8 cellular contexts compared by ENCODE assay signal in genomic region chr3:140941434-140942220, GRCh38. TPM values are rescaled to one million over a fixed set of nuclear protein-coding genes. Genes with fewer than 3 reads are reported as not detected.
DNase-seq lines count a peak whose midpoint lies in the region; ATAC-seq and TF ChIP-seq lines count a peak whose summit lies in the region.

Gene SLC25A36 (plus strand): TSS chr3:140941836. CDS start chr3:140942055, 219 bp downstream.

- TF ChIP-seq CTCF in GM10248 (IDR thresholded peaks at IDR 0.05; ENCODE audit: control extremely low read depth, extremely low read depth, low read depth, missing control alignments) (no peak), glutamatergic neuron (IDR thresholded peaks at IDR 0.05; ENCODE audit: partially characterized antibody, unreplicated experiment) (no peak), osteoblast (IDR thresholded peaks at IDR 0.05; ENCODE audit: extremely low read depth, low read depth, low read length) (no peak), thoracic aorta (IDR thresholded peaks at IDR 0.05) (no peak)

- H3K27ac ChIP-seq in osteoblast (ENCODE audit: low read depth, low read length) (peak within 1 kb of the TSS; percentile 92), thoracic aorta (peak within 1 kb of the TSS; percentile 96 to 98)

- H3K27me3 ChIP-seq in osteoblast (ENCODE audit: insufficient read depth, low read length) = no peaks in the 10 kb centered on the region
- no peaks in the 10 kb centered on the region for H3K27me3 ChIP-seq in thoracic aorta (replicated peaks; ENCODE audit: insufficient read depth)

- H2AFZ ChIP-seq in osteoblast (ENCODE audit: low read length) = peak within 1 kb of the TSS; percentile 96

- H3K4me3 ChIP-seq in osteoblast (ENCODE audit: insufficient read depth, low read length) = peak within 1 kb of the TSS; percentile 93
- peak within 1 kb of the TSS; percentile 86 for H3K4me3 ChIP-seq in thoracic aorta

- H4K20me1 ChIP-seq in osteoblast (ENCODE audit: insufficient read depth, low read length) = peaks cover 23% of the 10 kb centered on the region

- H3K9me3 ChIP-seq in osteoblast (ENCODE audit: low read depth, low read length) = no peaks in the 10 kb centered on the region
- no peaks in the 10 kb centered on the region for H3K9me3 ChIP-seq in thoracic aorta

- H3K27me3 Mint-ChIP-seq in activated naive CD8-positive, alpha-beta T cell = no peaks in the 10 kb centered on the region
- peaks cover 10% of the 10 kb centered on the region for H3K27me3 Mint-ChIP-seq in glutamatergic neuron (ENCODE audit: unreplicated experiment)

- H3K79me2 ChIP-seq in osteoblast (ENCODE audit: insufficient read depth, low read length) = peaks cover 45% of the 10 kb centered on the region

- peak; percentile 95 for DNase-seq in GM10248 (ENCODE audit: extremely low spot score)
- DNase-seq in NCI-H1105 (lab: John Stamatoyannopoulos, UW) = peak; percentile 100
- DNase-seq in SKM-1 treated with dmso at 0.1 percent for 144 hours (lab: John Stamatoyannopoulos, UW; ENCODE audit: unreplicated experiment) = peak; percentile 97
- peak; percentile 96 for DNase-seq in glutamatergic neuron
- peak; percentile 97 for DNase-seq in osteoblast (ENCODE audit: insufficient read length, low spot score, missing footprints)
- peak; percentile 93 for DNase-seq in thoracic aorta (ENCODE audit: low spot score)

- H3K36me3 Mint-ChIP-seq in activated naive CD8-positive, alpha-beta T cell = no peaks in the 10 kb centered on the region
- no peaks in the 10 kb centered on the region for H3K36me3 Mint-ChIP-seq in glutamatergic neuron (ENCODE audit: unreplicated experiment)

- H3K4me1 ChIP-seq in osteoblast (ENCODE audit: insufficient read depth, low read length) (peaks cover 17% of the 10 kb centered on the region), thoracic aorta (ENCODE audit: control insufficient read depth in 1 of 2, low read depth in 2 of 2) (peaks cover 19 to 37% of the 10 kb centered on the region in 2 donors)

- peak within 1 kb of the TSS; percentile 95 for H3K27ac Mint-ChIP-seq in activated naive CD8-positive, alpha-beta T cell
- peak within 1 kb of the TSS; percentile 98 for H3K27ac Mint-ChIP-seq in glutamatergic neuron (ENCODE audit: unreplicated experiment)

- no peaks in the 10 kb centered on the region for H3K9me3 Mint-ChIP-seq in activated naive CD8-positive, alpha-beta T cell (ENCODE audit: low read depth)
- H3K9me3 Mint-ChIP-seq in glutamatergic neuron (ENCODE audit: unreplicated experiment) = peaks cover 11% of the 10 kb centered on the region

- POLR2A ChIA-PET in GM10248 (lab: Yijun Ruan, JAX) = no interaction called here

- H3K4me1 Mint-ChIP-seq in activated naive CD8-positive, alpha-beta T cell (ENCODE audit: low read depth) = peaks cover 42% of the 10 kb centered on the region
- peaks cover 24% of the 10 kb centered on the region for H3K4me1 Mint-ChIP-seq in glutamatergic neuron (ENCODE audit: low read depth, unreplicated experiment)

- H3K4me2 ChIP-seq in osteoblast (ENCODE audit: insufficient read depth, low read length) = peak within 1 kb of the TSS; percentile 92

- H3K36me3 ChIP-seq in osteoblast (ENCODE audit: insufficient read depth, low read length) (no peaks in the 10 kb centered on the region), thoracic aorta (no peaks in the 10 kb centered on the region)

- CTCF ChIA-PET in GM10248 (lab: Yijun Ruan, JAX) = interaction anchor here (1.2 to 3.0 kb wide), 2 partner anchors 8 to 291 kb away, joined by 3 to 11 read pairs; partner anchors contain the start of gene PXYLP1

- ATAC-seq in HG02623 (IDR thresholded peaks at IDR 0.05; ENCODE audit: unreplicated experiment) (peak; percentile 95), thoracic aorta (ENCODE audit: insufficient number of reproducible peaks, low FRiP score, low read depth) (peak; percentile 98)

- H3K4me3 Mint-ChIP-seq in activated naive CD8-positive, alpha-beta T cell = peak within 1 kb of the TSS; percentile 94
- peak within 1 kb of the TSS; percentile 94 for H3K4me3 Mint-ChIP-seq in glutamatergic neuron (ENCODE audit: unreplicated experiment)

RNA-seq across cellular contexts. Expression of gene SLC25A36, which starts in this region (rescaled TPM):
- total RNA-seq in glutamatergic neuron (ENCODE audit: unreplicated experiment) (146 TPM), osteoblast (97.4 and 108 TPM in 2 replicates), thoracic aorta (100 to 1,000 TPM in 1 of 2 donors, 10 to 100 TPM in 1; 56.7 to 149 TPM)

Comparison
In these comparisons a context has a peak if more than half of its experiments do, and no peak if none do; other contexts are left out.
1. Peak in every context shown above with its lines: DNase-seq, ATAC-seq, H3K4me3 ChIP-seq and H3K27ac ChIP-seq.